Comparison of ENCODE assay signal across 9 cellular contexts in the genomic region with DNA sequence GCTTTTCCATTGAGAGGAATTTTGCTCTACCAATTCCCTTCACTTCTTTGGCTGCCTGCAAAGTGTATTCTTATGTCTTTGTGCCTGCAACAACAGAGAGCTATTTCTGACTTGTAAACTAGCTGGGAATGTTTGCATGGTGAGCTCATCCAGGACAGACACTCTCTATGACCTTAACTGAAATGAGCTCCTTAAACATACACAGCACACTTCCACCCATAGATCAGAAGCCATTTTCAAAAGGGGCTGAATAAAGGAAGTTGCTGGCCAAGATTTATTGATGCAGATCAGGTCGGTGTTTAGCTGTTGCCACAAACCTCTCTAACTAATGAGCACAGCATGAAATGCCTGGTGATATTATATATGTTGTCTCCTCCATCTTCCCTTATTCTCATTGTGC.
DNase-seq lines count a peak whose midpoint lies in the region; ATAC-seq lines count a peak whose summit lies in the region.
"Had no signal": no experiment of that assay in that cellular context is flagged by ENCODE, and none has a peak within 500 bp of the region (broad histone marks: within the 10 kb centered on the region; RNA-seq: fewer than 3 reads in every experiment).

No MANE protein-coding gene starts in this region.

- H3K4me3 ChIP-seq in NT2/D1 (ENCODE audit: insufficient read length, low read depth), result no peak overlapping the region

- peaks cover 13 to 30% (median 23%) of the 10 kb centered on the region in 3 donors for H3K4me1 Mint-ChIP-seq in naive B cell

- in situ Hi-C loops in G401 (cut with HindIII; ENCODE audit: low sequenced_read_pairs), result no loop called here

- H3K36me3 ChIP-seq in NT2/D1 (ENCODE audit: insufficient read depth, insufficient read length, low read length), result no peaks in the 10 kb centered on the region

- H3K9ac ChIP-seq in NT2/D1 (ENCODE audit: insufficient read length, low read depth), result no peak overlapping the region

- no peaks in the 10 kb centered on the region for H3K27me3 Mint-ChIP-seq in naive B cell
- H3K27me3 Mint-ChIP-seq: activated naive CD8-positive, alpha-beta T cell treated with anti-CD3 and anti-CD28 coated beads, Interleukin-2, amount 10 ng/mL, durations not matched to agents 7 days and 5 days had no signal

- H3K9me3 Mint-ChIP-seq in naive B cell, result no peaks in the 10 kb centered on the region
- H3K9me3 Mint-ChIP-seq: activated naive CD8-positive, alpha-beta T cell treated with anti-CD3 and anti-CD28 coated beads, Interleukin-2, amount 10 ng/mL, durations not matched to agents 7 days and 5 days had no signal

- peak overlapping the region in 2 of 6 donors; percentile 4 to 88 for H3K27ac Mint-ChIP-seq in naive B cell
- H3K27ac Mint-ChIP-seq: activated naive CD8-positive, alpha-beta T cell treated with anti-CD3 and anti-CD28 coated beads, Interleukin-2, amount 10 ng/mL, durations not matched to agents 7 days and 5 days had no signal

- no peaks in the 10 kb centered on the region for H3K4me1 ChIP-seq in NT2/D1 (ENCODE audit: insufficient read depth, insufficient read length)

- ATAC-seq in naive B cell (ENCODE audit: low read depth in 2 of 2) (peak; percentile 40 to 44), GM19397 (IDR thresholded peaks at IDR 0.05; ENCODE audit: unreplicated experiment) (no peak)

- DNase-seq in AG20443 (ENCODE audit: low spot score) (peak; percentile 72), NT2/D1 (ENCODE audit: low read depth, low spot score) (peak; percentile 65), fibroblast of gingiva (ENCODE audit: low read depth) (peak; percentile 72), naive B cell (no peak), G401 (ENCODE audit: low spot score) (no peak), NCI-H2171 (lab: John Stamatoyannopoulos, UW) (no peak), ecto neural progenitor cell (ENCODE audit: low spot score) (no peak)
- DNase-seq: activated naive CD8-positive, alpha-beta T cell treated with anti-CD3 and anti-CD28 coated beads, Interleukin-2, amount 10 ng/mL, durations not matched to agents 7 days and 5 days had no signal

- H3K4me3 Mint-ChIP-seq in naive B cell, result no peak overlapping the region
- H3K4me3 Mint-ChIP-seq: activated naive CD8-positive, alpha-beta T cell treated with anti-CD3 and anti-CD28 coated beads, Interleukin-2, amount 10 ng/mL, durations not matched to agents 7 days and 5 days had no signal

- H3K27me3 ChIP-seq in NT2/D1 (ENCODE audit: insufficient read depth, insufficient read length), result no peaks in the 10 kb centered on the region

- H3K9me3 ChIP-seq in NT2/D1 (ENCODE audit: insufficient read depth, low read length), result no peaks in the 10 kb centered on the region

- H3K36me3 Mint-ChIP-seq in naive B cell, result peaks cover 13 to 16% of the 10 kb centered on the region in 2 donors
- H3K36me3 Mint-ChIP-seq: activated naive CD8-positive, alpha-beta T cell treated with anti-CD3 and anti-CD28 coated beads, Interleukin-2, amount 10 ng/mL, durations not matched to agents 7 days and 5 days had no signal

Comparison
In these comparisons a context has a peak if more than half of its experiments do, and no peak if none do; other contexts are left out.
1. DNase-seq: peak in AG20443 (single experiment), NT2/D1 (single experiment) and fibroblast of gingiva (single experiment); none in naive B cell (single experiment), G401 (single experiment), NCI-H2171 (single experiment) and ecto neural progenitor cell (single experiment).